In genomic region chr17:19720631-19721426, GRCh38 we compare ENCODE assay signal across 1 cellular context.
TF ChIP-seq lines count a peak whose summit lies in the region.

No MANE protein-coding gene starts in this region.

TF ChIP-seq in HepG2, 621 proteins besides CTCF, POLR2A, EP300 and RAD21 (continued from another document and continues in another):
- TF ChIP-seq, protein P1, sequence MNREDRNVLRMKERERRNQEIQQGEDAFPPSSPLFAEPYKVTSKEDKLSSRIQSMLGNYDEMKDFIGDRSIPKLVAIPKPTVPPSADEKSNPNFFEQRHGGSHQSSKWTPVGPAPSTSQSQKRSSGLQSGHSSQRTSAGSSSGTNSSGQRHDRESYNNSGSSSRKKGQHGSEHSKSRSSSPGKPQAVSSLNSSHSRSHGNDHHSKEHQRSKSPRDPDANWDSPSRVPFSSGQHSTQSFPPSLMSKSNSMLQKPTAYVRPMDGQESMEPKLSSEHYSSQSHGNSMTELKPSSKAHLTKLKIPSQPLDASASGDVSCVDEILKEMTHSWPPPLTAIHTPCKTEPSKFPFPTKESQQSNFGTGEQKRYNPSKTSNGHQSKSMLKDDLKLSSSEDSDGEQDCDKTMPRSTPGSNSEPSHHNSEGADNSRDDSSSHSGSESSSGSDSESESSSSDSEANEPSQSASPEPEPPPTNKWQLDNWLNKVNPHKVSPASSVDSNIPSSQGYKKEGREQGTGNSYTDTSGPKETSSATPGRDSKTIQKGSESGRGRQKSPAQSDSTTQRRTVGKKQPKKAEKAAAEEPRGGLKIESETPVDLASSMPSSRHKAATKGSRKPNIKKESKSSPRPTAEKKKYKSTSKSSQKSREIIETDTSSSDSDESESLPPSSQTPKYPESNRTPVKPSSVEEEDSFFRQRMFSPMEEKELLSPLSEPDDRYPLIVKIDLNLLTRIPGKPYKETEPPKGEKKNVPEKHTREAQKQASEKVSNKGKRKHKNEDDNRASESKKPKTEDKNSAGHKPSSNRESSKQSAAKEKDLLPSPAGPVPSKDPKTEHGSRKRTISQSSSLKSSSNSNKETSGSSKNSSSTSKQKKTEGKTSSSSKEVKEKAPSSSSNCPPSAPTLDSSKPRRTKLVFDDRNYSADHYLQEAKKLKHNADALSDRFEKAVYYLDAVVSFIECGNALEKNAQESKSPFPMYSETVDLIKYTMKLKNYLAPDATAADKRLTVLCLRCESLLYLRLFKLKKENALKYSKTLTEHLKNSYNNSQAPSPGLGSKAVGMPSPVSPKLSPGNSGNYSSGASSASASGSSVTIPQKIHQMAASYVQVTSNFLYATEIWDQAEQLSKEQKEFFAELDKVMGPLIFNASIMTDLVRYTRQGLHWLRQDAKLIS (CRISPR knock-in tag; IDR thresholded peaks at IDR 0.05) = no peak
- TF ChIP-seq SETDB1 (CRISPR knock-in tag; IDR thresholded peaks at IDR 0.05; ENCODE audit: borderline replicate concordance) (no peak), ZNF343 (CRISPR knock-in tag; IDR thresholded peaks at IDR 0.05) (no peak), RBM22 (optimal IDR thresholded peaks at IDR 0.05; ENCODE audit: low read length) (no peak), ZNF354B (CRISPR knock-in tag; IDR thresholded peaks at IDR 0.05) (no peak), ZNF230 (CRISPR knock-in tag; IDR thresholded peaks at IDR 0.05) (0 out of 2 replicates have a peak, but pooled peaks have one; percentile 10), ATRX (CRISPR knock-in tag; IDR thresholded peaks at IDR 0.05; ENCODE audit: borderline replicate concordance) (no peak), NFKBIZ (CRISPR knock-in tag; IDR thresholded peaks at IDR 0.05) (no peak), E2F1 (CRISPR knock-in tag; IDR thresholded peaks at IDR 0.05) (no peak), IKZF4 (CRISPR knock-in tag; IDR thresholded peaks at IDR 0.05; ENCODE audit: borderline replicate concordance, low read depth, not compliant biosample characterization) (no peak), PRMT3 (CRISPR knock-in tag; IDR thresholded peaks at IDR 0.05; ENCODE audit: borderline replicate concordance, low read depth) (no peak), EEA1 (CRISPR knock-in tag; IDR thresholded peaks at IDR 0.05; ENCODE audit: borderline replicate concordance) (peak; percentile 36; the same call in 1 of the 2 replicates), MAZ (IDR thresholded peaks at IDR 0.05; ENCODE audit: borderline replicate concordance, low read depth, low read length) (no peak), MAZ (CRISPR knock-in tag; IDR thresholded peaks at IDR 0.05; ENCODE audit: low read depth) (no peak; the same call in 1 of the 2 replicates), CBX1 (IDR thresholded peaks at IDR 0.05; ENCODE audit: low read depth) (no peak), ETV5 (CRISPR knock-in tag; IDR thresholded peaks at IDR 0.05; ENCODE audit: borderline replicate concordance) (peak; percentile 40; the same call in 1 of the 2 replicates), MZF1 (CRISPR knock-in tag; IDR thresholded peaks at IDR 0.05; ENCODE audit: borderline replicate concordance) (no peak), ZMYM4 (CRISPR knock-in tag; IDR thresholded peaks at IDR 0.05) (peak; percentile 75; the same call in 1 of the 2 replicates), ZFP62 (CRISPR knock-in tag; IDR thresholded peaks at IDR 0.05) (no peak), ZNF24 (IDR thresholded peaks at IDR 0.05) (no peak), NR2F6 (IDR thresholded peaks at IDR 0.05) (peak; percentile 91), NR2F6 (CRISPR knock-in tag; IDR thresholded peaks at IDR 0.05) (peak; percentile 90), SSRP1 (CRISPR knock-in tag; IDR thresholded peaks at IDR 0.05) (no peak), SRF (IDR thresholded peaks at IDR 0.05; ENCODE audit: low read depth, low read length) (no peak), MYC (CRISPR knock-in tag; IDR thresholded peaks at IDR 0.05; ENCODE audit: borderline replicate concordance) (no peak), ZC3H13 (CRISPR knock-in tag; IDR thresholded peaks at IDR 0.05) (no peak), ZNF503 (CRISPR knock-in tag; IDR thresholded peaks at IDR 0.05) (no peak), GPBP1L1 (CRISPR knock-in tag; IDR thresholded peaks at IDR 0.05) (no peak), ZNF446 (CRISPR knock-in tag; IDR thresholded peaks at IDR 0.05) (no peak), ATF1 (CRISPR knock-in tag; IDR thresholded peaks at IDR 0.05) (no peak), ZNF430 (CRISPR knock-in tag; IDR thresholded peaks at IDR 0.05) (0 out of 2 replicates have a peak, but pooled peaks have one; percentile 25), TBL1XR1 (IDR thresholded peaks at IDR 0.05; ENCODE audit: borderline replicate concordance, low read length, partially characterized antibody) (no peak), SMAD1 (CRISPR knock-in tag; IDR thresholded peaks at IDR 0.05; ENCODE audit: borderline replicate concordance, low read depth) (no peak; the same call in 1 of the 2 replicates), ZNF337 (CRISPR knock-in tag; IDR thresholded peaks at IDR 0.05; ENCODE audit: borderline replicate concordance, low read depth) (no peak)
- TF ChIP-seq, protein P2, sequence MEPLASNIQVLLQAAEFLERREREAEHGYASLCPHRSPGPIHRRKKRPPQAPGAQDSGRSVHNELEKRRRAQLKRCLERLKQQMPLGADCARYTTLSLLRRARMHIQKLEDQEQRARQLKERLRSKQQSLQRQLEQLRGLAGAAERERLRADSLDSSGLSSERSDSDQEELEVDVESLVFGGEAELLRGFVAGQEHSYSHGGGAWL (CRISPR knock-in tag; IDR thresholded peaks at IDR 0.05) = no peak
- TF ChIP-seq, protein P3, sequence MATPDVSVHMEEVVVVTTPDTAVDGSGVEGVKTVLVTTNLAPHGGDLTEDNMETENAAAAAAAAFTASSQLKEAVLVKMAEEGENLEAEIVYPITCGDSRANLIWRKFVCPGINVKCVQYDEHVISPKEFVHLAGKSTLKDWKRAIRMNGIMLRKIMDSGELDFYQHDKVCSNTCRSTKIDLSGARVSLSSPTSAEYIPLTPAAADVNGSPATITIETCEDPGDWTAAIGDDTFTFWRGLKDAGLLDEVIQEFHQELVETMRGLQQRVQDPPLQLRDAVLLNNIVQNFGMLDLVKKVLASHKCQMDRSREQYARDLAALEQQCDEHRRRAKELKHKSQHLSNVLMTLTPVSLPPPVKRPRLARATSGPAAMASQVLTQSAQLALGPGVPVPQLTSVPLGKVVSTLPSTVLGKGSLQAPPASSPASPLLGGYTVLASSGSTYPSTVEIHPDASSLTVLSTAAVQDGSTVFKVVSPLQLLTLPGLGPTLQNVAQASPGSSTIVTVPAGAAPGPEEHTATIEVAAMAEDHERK (CRISPR knock-in tag; IDR thresholded peaks at IDR 0.05; ENCODE audit: low read depth) = no peak
- TF ChIP-seq, protein P4, sequence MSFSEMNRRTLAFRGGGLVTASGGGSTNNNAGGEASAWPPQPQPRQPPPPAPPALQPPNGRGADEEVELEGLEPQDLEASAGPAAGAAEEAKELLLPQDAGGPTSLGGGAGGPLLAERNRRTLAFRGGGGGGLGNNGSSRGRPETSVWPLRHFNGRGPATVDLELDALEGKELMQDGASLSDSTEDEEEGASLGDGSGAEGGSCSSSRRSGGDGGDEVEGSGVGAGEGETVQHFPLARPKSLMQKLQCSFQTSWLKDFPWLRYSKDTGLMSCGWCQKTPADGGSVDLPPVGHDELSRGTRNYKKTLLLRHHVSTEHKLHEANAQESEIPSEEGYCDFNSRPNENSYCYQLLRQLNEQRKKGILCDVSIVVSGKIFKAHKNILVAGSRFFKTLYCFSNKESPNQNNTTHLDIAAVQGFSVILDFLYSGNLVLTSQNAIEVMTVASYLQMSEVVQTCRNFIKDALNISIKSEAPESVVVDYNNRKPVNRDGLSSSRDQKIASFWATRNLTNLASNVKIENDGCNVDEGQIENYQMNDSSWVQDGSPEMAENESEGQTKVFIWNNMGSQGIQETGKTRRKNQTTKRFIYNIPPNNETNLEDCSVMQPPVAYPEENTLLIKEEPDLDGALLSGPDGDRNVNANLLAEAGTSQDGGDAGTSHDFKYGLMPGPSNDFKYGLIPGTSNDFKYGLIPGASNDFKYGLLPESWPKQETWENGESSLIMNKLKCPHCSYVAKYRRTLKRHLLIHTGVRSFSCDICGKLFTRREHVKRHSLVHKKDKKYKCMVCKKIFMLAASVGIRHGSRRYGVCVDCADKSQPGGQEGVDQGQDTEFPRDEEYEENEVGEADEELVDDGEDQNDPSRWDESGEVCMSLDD (CRISPR knock-in tag; IDR thresholded peaks at IDR 0.05; ENCODE audit: borderline replicate concordance) = no peak
- TF ChIP-seq, protein P5, sequence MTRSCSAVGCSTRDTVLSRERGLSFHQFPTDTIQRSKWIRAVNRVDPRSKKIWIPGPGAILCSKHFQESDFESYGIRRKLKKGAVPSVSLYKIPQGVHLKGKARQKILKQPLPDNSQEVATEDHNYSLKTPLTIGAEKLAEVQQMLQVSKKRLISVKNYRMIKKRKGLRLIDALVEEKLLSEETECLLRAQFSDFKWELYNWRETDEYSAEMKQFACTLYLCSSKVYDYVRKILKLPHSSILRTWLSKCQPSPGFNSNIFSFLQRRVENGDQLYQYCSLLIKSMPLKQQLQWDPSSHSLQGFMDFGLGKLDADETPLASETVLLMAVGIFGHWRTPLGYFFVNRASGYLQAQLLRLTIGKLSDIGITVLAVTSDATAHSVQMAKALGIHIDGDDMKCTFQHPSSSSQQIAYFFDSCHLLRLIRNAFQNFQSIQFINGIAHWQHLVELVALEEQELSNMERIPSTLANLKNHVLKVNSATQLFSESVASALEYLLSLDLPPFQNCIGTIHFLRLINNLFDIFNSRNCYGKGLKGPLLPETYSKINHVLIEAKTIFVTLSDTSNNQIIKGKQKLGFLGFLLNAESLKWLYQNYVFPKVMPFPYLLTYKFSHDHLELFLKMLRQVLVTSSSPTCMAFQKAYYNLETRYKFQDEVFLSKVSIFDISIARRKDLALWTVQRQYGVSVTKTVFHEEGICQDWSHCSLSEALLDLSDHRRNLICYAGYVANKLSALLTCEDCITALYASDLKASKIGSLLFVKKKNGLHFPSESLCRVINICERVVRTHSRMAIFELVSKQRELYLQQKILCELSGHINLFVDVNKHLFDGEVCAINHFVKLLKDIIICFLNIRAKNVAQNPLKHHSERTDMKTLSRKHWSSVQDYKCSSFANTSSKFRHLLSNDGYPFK (CRISPR knock-in tag; IDR thresholded peaks at IDR 0.05; ENCODE audit: borderline replicate concordance) = peak; percentile 14; the same call in 1 of the 2 replicates
- TF ChIP-seq, protein P6, sequence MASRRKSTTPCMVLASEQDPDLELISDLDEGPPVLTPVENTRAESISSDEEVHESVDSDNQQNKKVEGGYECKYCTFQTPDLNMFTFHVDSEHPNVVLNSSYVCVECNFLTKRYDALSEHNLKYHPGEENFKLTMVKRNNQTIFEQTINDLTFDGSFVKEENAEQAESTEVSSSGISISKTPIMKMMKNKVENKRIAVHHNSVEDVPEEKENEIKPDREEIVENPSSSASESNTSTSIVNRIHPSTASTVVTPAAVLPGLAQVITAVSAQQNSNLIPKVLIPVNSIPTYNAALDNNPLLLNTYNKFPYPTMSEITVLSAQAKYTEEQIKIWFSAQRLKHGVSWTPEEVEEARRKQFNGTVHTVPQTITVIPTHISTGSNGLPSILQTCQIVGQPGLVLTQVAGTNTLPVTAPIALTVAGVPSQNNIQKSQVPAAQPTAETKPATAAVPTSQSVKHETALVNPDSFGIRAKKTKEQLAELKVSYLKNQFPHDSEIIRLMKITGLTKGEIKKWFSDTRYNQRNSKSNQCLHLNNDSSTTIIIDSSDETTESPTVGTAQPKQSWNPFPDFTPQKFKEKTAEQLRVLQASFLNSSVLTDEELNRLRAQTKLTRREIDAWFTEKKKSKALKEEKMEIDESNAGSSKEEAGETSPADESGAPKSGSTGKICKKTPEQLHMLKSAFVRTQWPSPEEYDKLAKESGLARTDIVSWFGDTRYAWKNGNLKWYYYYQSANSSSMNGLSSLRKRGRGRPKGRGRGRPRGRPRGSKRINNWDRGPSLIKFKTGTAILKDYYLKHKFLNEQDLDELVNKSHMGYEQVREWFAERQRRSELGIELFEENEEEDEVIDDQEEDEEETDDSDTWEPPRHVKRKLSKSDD (CRISPR knock-in tag; IDR thresholded peaks at IDR 0.05; ENCODE audit: low read depth) = peak; percentile 68; the same call in 1 of the 2 replicates
